Comparison of ENCODE assay signal across 1 cellular context in genomic region chr5:44881266-44881665, GRCh38.
TF ChIP-seq lines count a peak whose summit lies in the region.

No MANE protein-coding gene starts in this region.

TF ChIP-seq in GM23338, 12 proteins besides CTCF, POLR2A, EP300 and RAD21 (continued from another document):
- TF ChIP-seq ZNF462 (CRISPR knock-in tag; IDR thresholded peaks at IDR 0.05) (no peak), EZH2phosphoT487 (IDR thresholded peaks at IDR 0.05; ENCODE audit: unreplicated experiment) (no peak), CREB1 (CRISPR knock-in tag; IDR thresholded peaks at IDR 0.05; ENCODE audit: low read depth) (no peak), ZNF331 (CRISPR knock-in tag; IDR thresholded peaks at IDR 0.05; ENCODE audit: low read depth) (no peak)
